In the genomic region with DNA sequence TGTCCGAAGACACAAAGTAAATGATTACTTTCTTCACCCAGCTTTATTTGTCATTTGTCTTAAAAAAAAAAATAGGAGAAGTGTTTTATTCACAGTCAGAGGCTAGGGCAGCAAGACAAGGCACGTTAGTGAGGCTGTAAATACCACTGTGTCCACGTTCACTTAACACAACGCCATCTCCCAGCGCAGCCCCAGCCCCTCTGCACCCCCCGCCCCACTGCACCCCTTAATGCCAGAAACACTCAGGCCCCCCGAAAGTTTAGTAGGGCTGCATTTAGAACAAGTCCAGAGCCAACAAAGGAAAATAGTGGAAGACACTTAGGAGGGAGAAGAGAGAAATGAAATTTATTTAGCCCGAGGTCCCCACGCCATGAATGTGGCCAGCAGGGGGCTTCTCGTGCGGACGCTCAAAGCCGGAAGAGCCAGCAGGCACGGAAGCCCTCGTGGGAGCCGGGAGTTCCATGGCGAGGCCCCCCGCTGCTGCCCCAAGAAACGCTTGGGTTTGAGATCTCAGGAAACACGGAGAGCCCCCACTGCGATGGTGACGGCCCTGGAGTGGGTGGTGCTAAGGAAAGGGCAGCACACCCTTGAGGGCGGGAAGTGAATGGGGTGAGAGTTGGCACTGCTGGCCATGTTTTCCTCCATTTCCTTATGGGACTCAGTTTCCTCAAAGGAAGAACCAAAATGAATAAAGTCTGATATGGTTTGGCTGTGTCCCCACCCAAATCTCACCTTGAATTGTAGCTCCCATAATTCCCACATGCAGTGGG, we compare ENCODE assay signal across 8 cellular contexts. TPM values are rescaled to one million over a fixed set of nuclear protein-coding genes. Genes with fewer than 3 reads are reported as not detected.
A peak's percentile ranks its signal among the peaks of the same experiment; 100 is the strongest.
DNase-seq lines count a peak whose midpoint lies in the region; ATAC-seq and TF ChIP-seq lines count a peak whose summit lies in the region.

No MANE protein-coding gene starts in this region.

- H3K27me3 ChIP-seq in brain microvascular endothelial cell (replicated peaks) (no peaks in the 10 kb centered on the region), iPS DF 6.9 (ENCODE audit: control insufficient read depth, insufficient read depth, low read length) (no peaks in the 10 kb centered on the region), skeletal muscle tissue (ENCODE audit: control insufficient read depth in 3 of 3, insufficient read depth in 3 of 3, low read length in 3 of 3) (no peaks in the 10 kb centered on the region)

- no peak for ATAC-seq in GM19455 (IDR thresholded peaks at IDR 0.05; ENCODE audit: unreplicated experiment)

- H3K4me3 ChIP-seq in brain microvascular endothelial cell (ENCODE audit: low read depth, low read length) (peak overlapping the region; percentile 42), iPS DF 6.9 (ENCODE audit: low read length) (no peak overlapping the region), skeletal muscle tissue (ENCODE audit: low read length in 3 of 3) (peak overlapping the region; percentile 28 to 61 (median 55))

- WGBS in iPS DF 6.9 (ENCODE audit: insufficient coverage, insufficient read length), result no CpG with 5 or more reads among the region's 23 CpGs

- DNase-seq in ELF-1 (ENCODE audit: low read depth, low spot score) (peak; percentile 51), HuH-7.5 (ENCODE audit: low spot score) (peak; percentile 72), T-helper 9 cell (peak; percentile 44), brain microvascular endothelial cell (peak; percentile 53), iPS DF 6.9 (ENCODE audit: low read depth, low spot score) (peak; percentile 27), NCI-H2029 (lab: John Stamatoyannopoulos, UW) (no peak)

- TF ChIP-seq CTCF in brain microvascular endothelial cell (IDR thresholded peaks at IDR 0.05; ENCODE audit: low read depth, low read length, missing control alignments), result peak; percentile 89

- in situ Hi-C loops in brain microvascular endothelial cell (cut with HindIII; ENCODE audit: low pct_ligation_motif_present, low sequenced_read_pairs), result no loop called here

- no peaks in the 10 kb centered on the region for H3K9me3 ChIP-seq in iPS DF 6.9 (ENCODE audit: control insufficient read depth, insufficient read depth, low read length)
- no peaks in the 10 kb centered on the region for H3K9me3 ChIP-seq in skeletal muscle tissue (ENCODE audit: control insufficient read depth in 3 of 3, low read length in 3 of 3)

- peak overlapping the region in 1 of 3 donors; percentile 55 for H3K9ac ChIP-seq in skeletal muscle tissue (ENCODE audit: low read depth in 1 of 3, low read length in 3 of 3)

- H3K4me1 ChIP-seq in iPS DF 6.9 (ENCODE audit: control insufficient read depth, insufficient read depth, low read length) (no peaks in the 10 kb centered on the region), skeletal muscle tissue (ENCODE audit: control insufficient read depth in 3 of 3, insufficient read depth in 3 of 3, low read length in 3 of 3) (peaks cover 4 to 5% (median 4%) of the 10 kb centered on the region in 3 donors)

- H3K27ac ChIP-seq in brain microvascular endothelial cell (peak overlapping the region; percentile 77), iPS DF 6.9 (ENCODE audit: low read length) (no peak overlapping the region), skeletal muscle tissue (ENCODE audit: low read depth, low read length) (peak overlapping the region; percentile 61)

- H3K36me3 ChIP-seq in brain microvascular endothelial cell (replicated peaks), result no peaks in the 10 kb centered on the region
- H3K36me3 ChIP-seq in iPS DF 6.9 (ENCODE audit: control insufficient read depth, insufficient read depth, low read length), result no peaks in the 10 kb centered on the region
- no peaks in the 10 kb centered on the region for H3K36me3 ChIP-seq in skeletal muscle tissue (ENCODE audit: control insufficient read depth in 3 of 3, insufficient read depth in 3 of 3, low read length in 3 of 3)

RNA-seq across cellular contexts. Expression of a gene that starts 50.2 kb away (rescaled TPM):
- total RNA-seq in skeletal muscle tissue, result not detected
